ENCODE assay signal across 2 cellular contexts in the genomic region with DNA sequence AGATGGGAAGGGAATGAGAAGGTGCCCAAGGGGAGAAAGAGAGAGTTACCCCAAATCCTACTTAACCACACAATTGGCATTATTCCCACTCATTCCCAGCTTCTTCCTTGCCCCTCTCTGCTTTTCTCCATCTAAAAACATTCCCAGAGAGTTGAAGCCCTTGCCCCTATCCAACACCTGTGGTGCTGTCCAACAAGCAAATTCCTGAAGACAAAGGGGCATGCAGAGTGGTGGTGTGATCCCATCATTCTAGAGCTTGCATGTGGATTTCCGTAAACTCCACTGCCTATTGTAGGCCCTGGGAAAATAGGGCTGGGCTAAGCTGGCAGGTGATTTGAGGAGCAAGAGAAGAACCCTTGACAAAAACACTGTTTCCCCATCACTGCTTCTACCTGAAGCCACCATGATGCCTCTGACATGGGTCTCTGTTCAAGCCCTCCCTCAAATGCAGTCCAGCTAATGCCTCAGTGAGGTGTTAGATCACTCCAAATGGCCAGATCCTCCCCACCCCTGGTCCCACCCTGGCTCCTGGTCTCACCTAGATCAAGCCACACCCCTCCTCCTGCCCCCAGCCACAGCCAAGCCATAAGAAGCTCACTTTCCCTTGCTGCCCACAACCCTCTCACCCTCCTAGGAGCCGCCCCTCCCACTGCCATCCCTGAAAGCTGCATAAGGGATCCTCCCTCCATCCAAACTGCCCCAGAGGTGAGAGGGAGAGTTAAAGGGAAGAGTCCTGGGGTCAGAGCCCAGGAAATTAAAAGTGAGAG.
A peak's percentile ranks its signal among the peaks of the same experiment; 100 is the strongest.
TF ChIP-seq lines count a peak whose summit lies in the region.

No MANE protein-coding gene starts in this region.

TF ChIP-seq in HCT116, 20 proteins besides CTCF, POLR2A, EP300 and RAD21:
- TF ChIP-seq, protein P1, sequence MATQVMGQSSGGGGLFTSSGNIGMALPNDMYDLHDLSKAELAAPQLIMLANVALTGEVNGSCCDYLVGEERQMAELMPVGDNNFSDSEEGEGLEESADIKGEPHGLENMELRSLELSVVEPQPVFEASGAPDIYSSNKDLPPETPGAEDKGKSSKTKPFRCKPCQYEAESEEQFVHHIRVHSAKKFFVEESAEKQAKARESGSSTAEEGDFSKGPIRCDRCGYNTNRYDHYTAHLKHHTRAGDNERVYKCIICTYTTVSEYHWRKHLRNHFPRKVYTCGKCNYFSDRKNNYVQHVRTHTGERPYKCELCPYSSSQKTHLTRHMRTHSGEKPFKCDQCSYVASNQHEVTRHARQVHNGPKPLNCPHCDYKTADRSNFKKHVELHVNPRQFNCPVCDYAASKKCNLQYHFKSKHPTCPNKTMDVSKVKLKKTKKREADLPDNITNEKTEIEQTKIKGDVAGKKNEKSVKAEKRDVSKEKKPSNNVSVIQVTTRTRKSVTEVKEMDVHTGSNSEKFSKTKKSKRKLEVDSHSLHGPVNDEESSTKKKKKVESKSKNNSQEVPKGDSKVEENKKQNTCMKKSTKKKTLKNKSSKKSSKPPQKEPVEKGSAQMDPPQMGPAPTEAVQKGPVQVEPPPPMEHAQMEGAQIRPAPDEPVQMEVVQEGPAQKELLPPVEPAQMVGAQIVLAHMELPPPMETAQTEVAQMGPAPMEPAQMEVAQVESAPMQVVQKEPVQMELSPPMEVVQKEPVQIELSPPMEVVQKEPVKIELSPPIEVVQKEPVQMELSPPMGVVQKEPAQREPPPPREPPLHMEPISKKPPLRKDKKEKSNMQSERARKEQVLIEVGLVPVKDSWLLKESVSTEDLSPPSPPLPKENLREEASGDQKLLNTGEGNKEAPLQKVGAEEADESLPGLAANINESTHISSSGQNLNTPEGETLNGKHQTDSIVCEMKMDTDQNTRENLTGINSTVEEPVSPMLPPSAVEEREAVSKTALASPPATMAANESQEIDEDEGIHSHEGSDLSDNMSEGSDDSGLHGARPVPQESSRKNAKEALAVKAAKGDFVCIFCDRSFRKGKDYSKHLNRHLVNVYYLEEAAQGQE (IDR thresholded peaks at IDR 0.05; ENCODE audit: low read depth), result peak; percentile 57
- no peak for TF ChIP-seq EZH2 (IDR thresholded peaks at IDR 0.05)

TF ChIP-seq in GM12878, 131 proteins besides CTCF, POLR2A, EP300 and RAD21:
- TF ChIP-seq, protein P1 (IDR thresholded peaks at IDR 0.05; ENCODE audit: low read depth, low read length), result peak; percentile 61; the same call in 1 of the 2 replicates
- no peak for TF ChIP-seq SREBF1 (IDR thresholded peaks at IDR 0.05; ENCODE audit: low read length)
- no peak for TF ChIP-seq KAT2A (conservative IDR thresholded peaks at IDR 0.05; ENCODE audit: control insufficient read depth, low read depth, low read length)
TF ChIP-seq in GM12878: peak in this region for 1.
